8 cellular contexts compared by ENCODE assay signal in genomic region chr5:141330299-141331080, GRCh38. TPM values are rescaled to one million over a fixed set of nuclear protein-coding genes. Genes with fewer than 3 reads are reported as not detected.
DNase-seq lines count a peak whose midpoint lies in the region; ATAC-seq, FAIRE-seq and TF ChIP-seq lines count a peak whose summit lies in the region.

TSS of gene PCDHGA1 (plus strand) at chr5:141330514.

- FAIRE-seq in D721Med (lab: Jason Lieb, UNC), result no peak
- FAIRE-seq in frontal cortex (lab: Jason Lieb, UNC), result no peak

- ATAC-seq in HG03139 (IDR thresholded peaks at IDR 0.05; ENCODE audit: unreplicated experiment), result no peak

- peak; percentile 29 for TF ChIP-seq CTCF in D721Med (IDR thresholded peaks at IDR 0.05; ENCODE audit: insufficient read depth, missing control alignments)

- DNase-seq in D721Med (ENCODE audit: insufficient read length, low spot score), result no peak
- DNase-seq in HCEC 1CT, result peak; percentile 51
- peak; percentile 72 for DNase-seq in RPMI7951 (ENCODE audit: low read depth)
- peak; percentile 49 for DNase-seq in fibroblast of gingiva (ENCODE audit: low read depth)
- no peak for DNase-seq in NCI-H2196 (lab: John Stamatoyannopoulos, UW; ENCODE audit: unreplicated experiment)
- no peak for DNase-seq in frontal cortex (ENCODE audit: low spot score in 2 of 2)
- DNase-seq in NCI-H2196 treated with DMSO at 0.1 percent for 48 hours (lab: John Stamatoyannopoulos, UW; ENCODE audit: unreplicated experiment), result no peak

RNA-seq across cellular contexts. Expression of gene PCDHGA1, which starts in this region (rescaled TPM):
- 3.3 and 3.7 TPM in 2 replicates for total RNA-seq in RPMI7951 (2014; rRNA removed; shearing (Covaris generic))
- total RNA-seq in frontal cortex, result 3.3 TPM

Comparison
In these comparisons a context has a peak if more than half of its experiments do, and no peak if none do; other contexts are left out.
1. DNase-seq: peak in HCEC 1CT (single experiment), RPMI7951 (single experiment) and fibroblast of gingiva (single experiment); none in D721Med (single experiment), NCI-H2196 (single experiment), frontal cortex (0 of 2) and NCI-H2196 treated with DMSO at 0.1 percent for 48 hours (single experiment).